In genomic region chr5:134003064-134003956, GRCh38 we compare ENCODE assay signal across 8 cellular contexts. TPM values are rescaled to one million over a fixed set of nuclear protein-coding genes. Genes with fewer than 3 reads are reported as not detected.
DNase-seq lines count a peak whose midpoint lies in the region; ATAC-seq and TF ChIP-seq lines count a peak whose summit lies in the region.

No MANE protein-coding gene starts in this region.

- TSS peak; percentile 45 for BruUV-seq in Caco-2 (replicated peaks; lab: Mats Ljungman, UMichigan)

- H3K27me3 ChIP-seq in Caco-2 (replicated peaks; ENCODE audit: control insufficient read depth, insufficient read depth, low read length) (no peaks in the 10 kb centered on the region), esophagus (ENCODE audit: control insufficient read depth in 1 of 2, insufficient read depth in 2 of 2, low read length in 2 of 2) (no peaks in the 10 kb centered on the region)

- peak overlapping the region; percentile 98 to 99 for H3K27ac ChIP-seq in esophagus (ENCODE audit: low read depth in 2 of 2, low read length in 1 of 2)

- peak overlapping the region; percentile 86 for H3K27ac Mint-ChIP-seq in Caco-2 (ENCODE audit: unreplicated experiment)
- peak overlapping the region; percentile 96 for H3K27ac Mint-ChIP-seq in activated CD4-positive, alpha-beta T cell treated with anti-CD3 and anti-CD28 coated beads, Interleukin-2, amount 10 ng/mL, durations not matched to agents 24 days and 14 days

- CTCF ChIA-PET in Caco-2 (lab: Charles Lee): interaction anchor here (0.7 to 1.2 kb wide), 3 partner anchors 23 to 205 kb away, joined by 3 to 4 read pairs (median 3); no protein-coding TSS in a partner anchor

- H3K9me3 ChIP-seq in Caco-2: no peaks in the 10 kb centered on the region
- no peaks in the 10 kb centered on the region for H3K9me3 ChIP-seq in esophagus (ENCODE audit: control insufficient read depth in 2 of 2, insufficient read depth in 1 of 2, low read depth in 1 of 2, low read length in 1 of 2)

- H3K9me3 Mint-ChIP-seq in Caco-2 (ENCODE audit: unreplicated experiment): no peaks in the 10 kb centered on the region
- no peaks in the 10 kb centered on the region for H3K9me3 Mint-ChIP-seq in activated CD4-positive, alpha-beta T cell treated with anti-CD3 and anti-CD28 coated beads, Interleukin-2, amount 10 ng/mL, durations not matched to agents 24 days and 14 days

- 10 to 12% methylated on average over 18 of the region's 18 CpGs for WGBS in esophagus, 2 donors

- peaks cover 7% of the 10 kb centered on the region for H3K4me1 Mint-ChIP-seq in Caco-2 (ENCODE audit: low read depth, unreplicated experiment)
- peaks cover 48% of the 10 kb centered on the region for H3K4me1 Mint-ChIP-seq in activated CD4-positive, alpha-beta T cell treated with anti-CD3 and anti-CD28 coated beads, Interleukin-2, amount 10 ng/mL, durations not matched to agents 24 days and 14 days

- peak overlapping the region; percentile 81 for H3K4me3 Mint-ChIP-seq in Caco-2 (ENCODE audit: unreplicated experiment)
- peak overlapping the region; percentile 91 for H3K4me3 Mint-ChIP-seq in activated CD4-positive, alpha-beta T cell treated with anti-CD3 and anti-CD28 coated beads, Interleukin-2, amount 10 ng/mL, durations not matched to agents 24 days and 14 days

- peaks cover 5% of the 10 kb centered on the region for H3K36me3 ChIP-seq in Caco-2 (ENCODE audit: control insufficient read depth, insufficient read depth, low read length)
- H3K36me3 ChIP-seq in esophagus (ENCODE audit: control insufficient read depth in 2 of 2, insufficient read depth in 2 of 2, low read length in 1 of 2): peaks cover 0 to 2% of the 10 kb centered on the region in 2 donors

- peaks cover 36% of the 10 kb centered on the region for H3K4me1 ChIP-seq in Caco-2
- peaks cover 15 to 39% of the 10 kb centered on the region in 2 donors for H3K4me1 ChIP-seq in esophagus (ENCODE audit: control insufficient read depth in 2 of 2, insufficient read depth in 2 of 2, low read length in 1 of 2)

- intact Hi-C loops in Caco-2 (cut with micrococcal nuclease; ENCODE audit: unreplicated experiment): loop anchor here (5.0 kb wide), 1 partner anchor 34 kb away; no protein-coding TSS in a partner anchor
- intact Hi-C loops in activated CD4-positive, alpha-beta T cell treated with anti-CD3 and anti-CD28 coated beads, Interleukin-2, amount 10 ng/mL, durations not matched to agents 24 days and 14 days (cut with micrococcal nuclease): loop anchor here (10.0 kb wide), 1 partner anchor 521 kb away; the partner anchor contains the start of gene JADE2
- intact Hi-C loops in posterior vena cava (cut with DNase I): no loop called here

- H3K36me3 Mint-ChIP-seq in Caco-2 (ENCODE audit: insufficient read depth, unreplicated experiment): peaks cover 40% of the 10 kb centered on the region
- peaks cover 44% of the 10 kb centered on the region for H3K36me3 Mint-ChIP-seq in activated CD4-positive, alpha-beta T cell treated with anti-CD3 and anti-CD28 coated beads, Interleukin-2, amount 10 ng/mL, durations not matched to agents 24 days and 14 days (ENCODE audit: low read depth)

- no peaks in the 10 kb centered on the region for H3K27me3 Mint-ChIP-seq in Caco-2 (ENCODE audit: insufficient read depth, unreplicated experiment)
- no peaks in the 10 kb centered on the region for H3K27me3 Mint-ChIP-seq in activated CD4-positive, alpha-beta T cell treated with anti-CD3 and anti-CD28 coated beads, Interleukin-2, amount 10 ng/mL, durations not matched to agents 24 days and 14 days

- DNase-seq in Caco-2 (no peak), posterior vena cava (ENCODE audit: low spot score) (peak; percentile 58), iPS-NIHi7 (ENCODE audit: extremely low spot score) (no peak), globus pallidus (ENCODE audit: low spot score) (no peak)
- no peak for DNase-seq in activated CD4-positive, alpha-beta T cell treated with anti-CD3 and anti-CD28 coated beads, Interleukin-2, amount 10 ng/mL, durations not matched to agents 24 days and 14 days

- no peak for TF ChIP-seq CTCF in Caco-2 (IDR thresholded peaks at IDR 0.05; ENCODE audit: insufficient read depth in 1 of 2, low read depth in 1 of 2, low read length in 1 of 2, severe bottlenecking in 1 of 2, unreplicated experiment in 1 of 2)

- POLR2A ChIA-PET in Caco-2 (lab: Charles Lee): interaction anchor here (2.3 kb wide), 1 partner anchor 15 kb away, joined by 14 read pairs; no protein-coding TSS in a partner anchor

- ATAC-seq in HG02610 (IDR thresholded peaks at IDR 0.05; ENCODE audit: unreplicated experiment): peak; percentile 3
- no peak for ATAC-seq in GM21423 (IDR thresholded peaks at IDR 0.05; ENCODE audit: unreplicated experiment)

- H3K4me3 ChIP-seq in Caco-2 (ENCODE audit: low read depth, low read length): peak overlapping the region; percentile 91
- peak overlapping the region; percentile 92 to 100 for H3K4me3 ChIP-seq in esophagus (ENCODE audit: low read depth in 1 of 2, low read length in 2 of 2)

RNA-seq across cellular contexts. Expression of gene VDAC1, which starts 1.5 kb away (rescaled TPM):
- total RNA-seq in Caco-2 (2022) (317 and 358 TPM in 2 replicates), posterior vena cava (100 to 1,000 TPM; 104 to 105 TPM)
- 508 and 515 TPM in 2 replicates for total RNA-seq in activated CD4-positive, alpha-beta T cell treated with anti-CD3 and anti-CD28 coated beads, Interleukin-2, amount 10 ng/mL, durations not matched to agents 24 days and 14 days
- polyA plus RNA-seq in esophagus: 100 to 1,000 TPM; 154 to 167 TPM

RNA-seq across cellular contexts. Expression of gene C5orf15, which starts 34.9 kb away (rescaled TPM):
- 35.6 and 41.4 TPM in 2 replicates for total RNA-seq in Caco-2 (2022)
- 41.4 and 45.0 TPM in 2 replicates for total RNA-seq in activated CD4-positive, alpha-beta T cell treated with anti-CD3 and anti-CD28 coated beads, Interleukin-2, amount 10 ng/mL, durations not matched to agents 24 days and 14 days
- polyA plus RNA-seq in esophagus: 10 to 100 TPM in 1 of 2 donors, 1 to 10 TPM in 1; 8.3 to 14.9 TPM
- total RNA-seq in posterior vena cava: 10 to 100 TPM; 24.0 to 29.2 TPM

Comparison
In these comparisons a context has a peak if more than half of its experiments do, and no peak if none do; other contexts are left out.
1. intact Hi-C loops: an anchor here in Caco-2 (5.0 kb wide) and activated CD4-positive, alpha-beta T cell treated with anti-CD3 and anti-CD28 coated beads, Interleukin-2, amount 10 ng/mL, durations not matched to agents 24 days and 14 days (10.0 kb wide); none called in posterior vena cava.